22 cellular contexts compared by ENCODE assay signal in genomic region chr2:33859191-33859590, GRCh38.
"Had no signal": no experiment of that assay in that cellular context is flagged by ENCODE, and none has a peak within 500 bp of the region (broad histone marks: within the 10 kb centered on the region; RNA-seq: fewer than 3 reads in every experiment).

No MANE protein-coding gene starts in this region.

- H3K4me1 ChIP-seq: lower lobe of right lung, pancreas, right lobe of liver, upper lobe of right lung had no signal

- H3K36me3 ChIP-seq: lower lobe of right lung, neutrophil, pancreas, right lobe of liver, thoracic aorta, upper lobe of right lung had no signal

- H3K27ac Mint-ChIP-seq: brain; natural killer cell; stimulated activated naive B cell treated with anti-CD40 and anti-IgM and Interleukin-4, amounts not matched to agents 10 μg/mL and 1 μg/mL and 100 μg/mL, for 72 hours had no signal

- H3K4me1 Mint-ChIP-seq: natural killer cell had no signal

- ATAC-seq: left colon; lower lobe of right lung; natural killer cell; pancreas; stimulated activated naive B cell treated with anti-CD40 and anti-IgM and Interleukin-4, amounts not matched to agents 10 μg/mL and 1 μg/mL and 100 μg/mL, for 72 hours; upper lobe of right lung had no signal

- H3K4me3 Mint-ChIP-seq: brain; stimulated activated naive B cell treated with anti-CD40 and anti-IgM and Interleukin-4, amounts not matched to agents 10 μg/mL and 1 μg/mL and 100 μg/mL, for 72 hours had no signal

- H3K4me3 ChIP-seq: lower lobe of right lung, pancreas, right lobe of liver, thoracic aorta, upper lobe of right lung had no signal

- H3K36me3 Mint-ChIP-seq: stimulated activated naive B cell treated with anti-CD40 and anti-IgM and Interleukin-4, amounts not matched to agents 10 μg/mL and 1 μg/mL and 100 μg/mL, for 72 hours had no signal

- H3K27me3 Mint-ChIP-seq: brain; stimulated activated naive B cell treated with anti-CD40 and anti-IgM and Interleukin-4, amounts not matched to agents 10 μg/mL and 1 μg/mL and 100 μg/mL, for 72 hours had no signal

- H3K27me3 ChIP-seq: dorsolateral prefrontal cortex, neutrophil, pancreas, right lobe of liver, upper lobe of right lung had no signal

- H3K9me3 ChIP-seq: lower lobe of right lung, neutrophil, pancreas, right lobe of liver, thoracic aorta, upper lobe of right lung had no signal

- H3K27ac ChIP-seq: dorsolateral prefrontal cortex, neutrophil, pancreas, right lobe of liver, thoracic aorta, upper lobe of right lung, VCaP had no signal

- DNase-seq: activated CD4-positive, alpha-beta T cell treated with anti-CD3 and anti-CD28 coated beads for 1 hour; activated CD4-positive, alpha-beta T cell treated with anti-CD3 and anti-CD28 coated beads, Interleukin-2, amount 50 U/mL, for 4 hours; activated naive CD4-positive, alpha-beta T cell treated with Interleukin-2 at 50 U/mL for 16 hours; anterior cingulate cortex; caudate nucleus; dorsolateral prefrontal cortex; foreskin fibroblast; hypothalamus; islet precursor cell; left colon; lower lobe of right lung; natural killer cell; pancreas; right lobe of liver; small intestine; stimulated activated CD4-positive, alpha-beta T cell treated with anti-CD3 and anti-CD28 coated beads, Interleukin-4, amount 100 ng/mL, for 4 hours; stimulated activated naive B cell treated with anti-CD40 and anti-IgM and Interleukin-4, amounts not matched to agents 10 μg/mL and 1 μg/mL and 100 μg/mL, for 72 hours; upper lobe of right lung had no signal
